11 cellular contexts compared by ENCODE assay signal in the genomic region with DNA sequence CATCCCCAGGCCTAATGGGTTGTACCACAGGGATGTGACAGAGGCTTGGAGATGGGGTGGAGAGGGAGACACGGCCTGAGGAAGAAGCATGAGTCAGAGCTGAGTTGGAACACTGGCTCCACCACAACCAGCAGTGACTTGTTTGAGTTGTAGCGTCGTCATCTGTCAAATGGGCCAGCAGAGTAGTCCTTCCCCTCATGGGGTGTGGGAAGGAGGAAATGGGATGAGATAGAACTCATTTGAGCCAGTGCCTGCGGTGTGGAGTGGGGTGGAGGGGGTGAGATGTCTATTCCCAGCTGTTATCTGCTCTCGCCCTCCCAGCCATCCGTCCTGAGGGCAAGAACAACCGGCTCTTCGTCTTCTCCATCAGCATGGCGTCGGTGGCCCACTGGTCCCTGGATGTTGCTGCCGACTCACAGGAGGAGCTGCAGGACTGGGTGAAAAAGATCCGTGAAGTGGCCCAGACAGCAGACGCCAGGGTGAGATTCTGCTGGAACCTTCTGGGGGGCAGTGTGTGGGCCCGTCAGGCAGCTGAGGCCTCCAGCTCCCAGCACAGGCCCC. TPM values are rescaled to one million over a fixed set of nuclear protein-coding genes. Genes with fewer than 3 reads are reported as not detected.
DNase-seq lines count a peak whose midpoint lies in the region; ATAC-seq and TF ChIP-seq lines count a peak whose summit lies in the region.
"Had no signal": no experiment of that assay in that cellular context is flagged by ENCODE, and none has a peak within 500 bp of the region (broad histone marks: within the 10 kb centered on the region; RNA-seq: fewer than 3 reads in every experiment).

No MANE protein-coding gene starts in this region.

- no peaks in the 10 kb centered on the region for H3K9me3 ChIP-seq in esophagus muscularis mucosa
- H3K9me3 ChIP-seq in stomach smooth muscle (ENCODE audit: control insufficient read depth in 2 of 2, low read length in 2 of 2): no peaks in the 10 kb centered on the region

- no peaks in the 10 kb centered on the region for H3K27me3 Mint-ChIP-seq in activated T-cell treated with anti-CD3 and anti-CD28 coated beads, Interleukin-2, amount 50 U/mL, for 4 hours (ENCODE audit: low read depth)
- H3K27me3 Mint-ChIP-seq in activated CD8-positive, alpha-beta T cell treated with anti-CD3 and anti-CD28 coated beads for 36 hours: no peaks in the 10 kb centered on the region

- no peak overlapping the region for H3K4me3 ChIP-seq in esophagus muscularis mucosa
- no peak overlapping the region for H3K4me3 ChIP-seq in stomach smooth muscle (ENCODE audit: low read length in 2 of 2)
- H3K4me3 ChIP-seq: SK-N-MC had no signal

- no peak for TF ChIP-seq EP300 in esophagus muscularis mucosa (IDR thresholded peaks at IDR 0.05)

- no peak for ATAC-seq in activated T-cell treated with anti-CD3 and anti-CD28 coated beads, Interleukin-2, amount 50 U/mL, for 4 hours
- no peak for ATAC-seq in activated CD8-positive, alpha-beta T cell treated with anti-CD3 and anti-CD28 coated beads for 36 hours
- ATAC-seq in GM19324 (IDR thresholded peaks at IDR 0.05; ENCODE audit: low FRiP score, unreplicated experiment): no peak
- ATAC-seq in GM18861 (IDR thresholded peaks at IDR 0.05; ENCODE audit: unreplicated experiment): no peak
- ATAC-seq: activated T-cell treated with anti-CD3 and anti-CD28 coated beads, Interleukin-2, amount 50 U/mL, for 72 hours had no signal

- H3K27ac ChIP-seq in esophagus muscularis mucosa (replicated peaks in 1 of 4) (peak overlapping the region; percentile 77 to 85 (median 81)), stomach smooth muscle (ENCODE audit: low read length) (peak overlapping the region; percentile 46)
- H3K27ac ChIP-seq: SK-N-MC had no signal

- no peak for TF ChIP-seq POLR2A in esophagus muscularis mucosa (IDR thresholded peaks at IDR 0.05; ENCODE audit: low read depth)

- peak overlapping the region; percentile 59 for H3K27ac Mint-ChIP-seq in activated CD8-positive, alpha-beta T cell treated with anti-CD3 and anti-CD28 coated beads for 36 hours

- H3K4me1 Mint-ChIP-seq in activated T-cell treated with anti-CD3 and anti-CD28 coated beads, Interleukin-2, amount 50 U/mL, for 4 hours (ENCODE audit: low read depth): peaks cover 25% of the 10 kb centered on the region
- H3K4me1 Mint-ChIP-seq in activated CD8-positive, alpha-beta T cell treated with anti-CD3 and anti-CD28 coated beads for 36 hours (ENCODE audit: low read depth): peaks cover 51% of the 10 kb centered on the region

- TF ChIP-seq CTCF in activated CD8-positive, alpha-beta T cell treated with anti-CD3 and anti-CD28 coated beads for 36 hours (IDR thresholded peaks at IDR 0.05): no peak
- TF ChIP-seq CTCF in esophagus muscularis mucosa (IDR thresholded peaks at IDR 0.05): no peak

- peaks cover 54 to 95% (median 91%) of the 10 kb centered on the region in 4 donors for H3K36me3 ChIP-seq in esophagus muscularis mucosa
- H3K36me3 ChIP-seq in stomach smooth muscle (ENCODE audit: control insufficient read depth in 2 of 2, insufficient read depth in 2 of 2, low read length in 2 of 2): peaks cover 57 to 77% of the 10 kb centered on the region in 2 donors

- DNase-seq in activated T-cell treated with anti-CD3 and anti-CD28 coated beads, Interleukin-2, amount 50 U/mL, for 1 hour: peak; percentile 16
- DNase-seq in activated T-cell treated with anti-CD3 and anti-CD28 coated beads, Interleukin-2, amount 50 U/mL, for 4 hours: no peak
- DNase-seq in activated CD8-positive, alpha-beta T cell treated with anti-CD3 and anti-CD28 coated beads for 36 hours: peak; percentile 1
- DNase-seq in esophagus muscularis mucosa (ENCODE audit: extremely low spot score) (no peak), SHP77 treated with DMSO at 0.1 percent for 48 hours (lab: John Stamatoyannopoulos, UW) (no peak)
- DNase-seq: activated T-cell treated with anti-CD3 and anti-CD28 coated beads, Interleukin-2, amount 50 U/mL, for 72 hours; NCI-H2107 had no signal

- peaks cover 55% of the 10 kb centered on the region for H3K36me3 Mint-ChIP-seq in activated T-cell treated with anti-CD3 and anti-CD28 coated beads, Interleukin-2, amount 50 U/mL, for 4 hours (ENCODE audit: insufficient read depth)
- H3K36me3 Mint-ChIP-seq in activated CD8-positive, alpha-beta T cell treated with anti-CD3 and anti-CD28 coated beads for 36 hours (ENCODE audit: low read depth): peaks cover 74% of the 10 kb centered on the region

- no peaks in the 10 kb centered on the region for H3K9me3 Mint-ChIP-seq in activated T-cell treated with anti-CD3 and anti-CD28 coated beads, Interleukin-2, amount 50 U/mL, for 4 hours
- no peaks in the 10 kb centered on the region for H3K9me3 Mint-ChIP-seq in activated CD8-positive, alpha-beta T cell treated with anti-CD3 and anti-CD28 coated beads for 36 hours
- H3K9me3 Mint-ChIP-seq: activated T-cell treated with anti-CD3 and anti-CD28 coated beads, Interleukin-2, amount 50 U/mL, for 72 hours had no signal

- POLR2A ChIA-PET in activated CD8-positive, alpha-beta T cell treated with anti-CD3 and anti-CD28 coated beads for 36 hours (lab: Charles Lee): interaction anchor here (1.0 to 3.7 kb wide), 4 partner anchors 13 to 32 kb away, joined by 4 to 40 read pairs (median 6); partner anchors contain the start of gene PLCG1

- intact Hi-C loops in activated CD8-positive, alpha-beta T cell treated with anti-CD3 and anti-CD28 coated beads for 36 hours (cut with micrococcal nuclease): loop anchor here (10.0 kb wide), 1 partner anchor 55 kb away; no protein-coding TSS in a partner anchor
- intact Hi-C loops in esophagus muscularis mucosa (cut with DNase I): loop anchor here (5.0 kb wide), 1 partner anchor 33 kb away; the partner anchor contains the start of gene PLCG1

- CTCF ChIA-PET in activated CD8-positive, alpha-beta T cell treated with anti-CD3 and anti-CD28 coated beads for 36 hours (lab: Charles Lee): interaction anchor here (1.2 to 2.2 kb wide), 2 partner anchors 35 to 170 kb away, joined by 3 to 10 read pairs; no protein-coding TSS in a partner anchor

- H3K9ac ChIP-seq in stomach smooth muscle (ENCODE audit: low read length in 2 of 2): no peak overlapping the region

- H3K4me1 ChIP-seq in esophagus muscularis mucosa (peaks cover 34 to 40% (median 36%) of the 10 kb centered on the region in 4 donors), stomach smooth muscle (ENCODE audit: control insufficient read depth, insufficient read depth, low read length) (peaks cover 24% of the 10 kb centered on the region)

- WGBS in esophagus muscularis mucosa: 73% methylated on average over 6 of the region's 14 CpGs

- H3K4me3 Mint-ChIP-seq in activated T-cell treated with anti-CD3 and anti-CD28 coated beads, Interleukin-2, amount 50 U/mL, for 4 hours: no peak overlapping the region
- H3K4me3 Mint-ChIP-seq in activated CD8-positive, alpha-beta T cell treated with anti-CD3 and anti-CD28 coated beads for 36 hours: no peak overlapping the region
- H3K4me3 Mint-ChIP-seq: activated T-cell treated with anti-CD3 and anti-CD28 coated beads, Interleukin-2, amount 50 U/mL, for 72 hours had no signal

- no peaks in the 10 kb centered on the region for H3K27me3 ChIP-seq in esophagus muscularis mucosa
- no peaks in the 10 kb centered on the region for H3K27me3 ChIP-seq in stomach smooth muscle (ENCODE audit: control insufficient read depth in 1 of 2, insufficient read depth in 2 of 2, low read length in 2 of 2)

RNA-seq across cellular contexts. Expression of gene PLCG1, which starts 32.5 kb away (rescaled TPM):
- total RNA-seq in activated T-cell treated with anti-CD3 and anti-CD28 coated beads, Interleukin-2, amount 50 U/mL, for 4 hours: 100 to 1,000 TPM in 1 of 3 donors, 10 to 100 TPM in 2; 89.1 to 104 (median 91.3) TPM
- 100 to 1,000 TPM; 259 to 260 TPM for total RNA-seq in activated CD8-positive, alpha-beta T cell treated with anti-CD3 and anti-CD28 coated beads for 36 hours
- total RNA-seq in esophagus muscularis mucosa: 100 to 1,000 TPM in 1 of 4 donors, 10 to 100 TPM in 3; 68.4 to 119 (median 82.5) TPM

Comparison
In these comparisons a context has a peak if more than half of its experiments do, and no peak if none do; other contexts are left out.
1. DNase-seq: peak in activated T-cell treated with anti-CD3 and anti-CD28 coated beads, Interleukin-2, amount 50 U/mL, for 1 hour (single experiment) and activated CD8-positive, alpha-beta T cell treated with anti-CD3 and anti-CD28 coated beads for 36 hours (single experiment); none in activated T-cell treated with anti-CD3 and anti-CD28 coated beads, Interleukin-2, amount 50 U/mL, for 4 hours (single experiment), esophagus muscularis mucosa (single experiment) and SHP77 treated with DMSO at 0.1 percent for 48 hours (single experiment).